28 cellular contexts compared by ENCODE assay signal in the genomic region with DNA sequence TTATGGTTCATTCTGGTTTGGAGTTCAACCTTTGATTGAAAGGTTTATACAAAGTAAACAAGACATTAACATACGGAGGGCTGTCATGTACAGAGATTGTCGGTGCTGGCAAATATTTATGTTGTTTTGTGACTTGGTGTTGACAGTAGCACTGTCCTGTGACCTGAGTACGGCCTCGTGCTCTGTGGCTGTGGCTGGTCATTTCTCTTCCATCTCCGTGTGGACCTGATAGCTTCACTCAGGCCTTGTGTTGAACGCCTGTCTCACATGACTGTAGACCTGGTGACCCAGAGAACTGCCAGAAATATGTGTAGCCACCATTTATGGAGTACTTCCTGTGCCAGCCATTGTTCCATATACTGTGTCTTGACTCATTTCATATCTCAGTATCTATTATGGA.
A peak's percentile ranks its signal among the peaks of the same experiment; 100 is the strongest.
DNase-seq lines count a peak whose midpoint lies in the region; ATAC-seq, FAIRE-seq and TF ChIP-seq lines count a peak whose summit lies in the region.
"Had no signal": no experiment of that assay in that cellular context is flagged by ENCODE, and none has a peak within 500 bp of the region (broad histone marks: within the 10 kb centered on the region; RNA-seq: fewer than 3 reads in every experiment).

No MANE protein-coding gene starts in this region.

- no peaks in the 10 kb centered on the region for H3K4me1 ChIP-seq in right cardiac atrium (ENCODE audit: control insufficient read depth, insufficient read depth, low read length)
- H3K4me1 ChIP-seq: heart left ventricle, left lung had no signal

- no peak overlapping the region for H3K4me3 Mint-ChIP-seq in stimulated activated effector memory CD8-positive, alpha-beta T cell treated with anti-CD3 and anti-CD28 coated beads, Interleukin-12 subunit alpha, Interleukin-12 subunit beta, amount 100 ng/mL, for 72 hours
- H3K4me3 Mint-ChIP-seq: activated CD4-positive, alpha-beta T cell treated with anti-CD3 and anti-CD28 coated beads, Interleukin-2, amount 10 ng/mL, durations not matched to agents 7 days and 5 days; CD4-positive, alpha-beta memory T cell; mesothelial cell of epicardium; neural crest cell; stimulated activated memory B cell treated with anti-CD40 and anti-IgM and Interleukin-4, amounts not matched to agents 10 μg/mL and 1 μg/mL and 100 μg/mL, for 72 hours; T-helper 17 cell had no signal

- POLR2A ChIA-PET in HEK293T (lab: Yijun Ruan, JAX) = no interaction called here

- FAIRE-seq in H54 (lab: Jason Lieb, UNC) = no peak
- FAIRE-seq: bronchial epithelial cell, endothelial cell of umbilical vein had no signal

- H3K27ac ChIP-seq in right cardiac atrium (ENCODE audit: low read length) = no peak overlapping the region
- H3K27ac ChIP-seq: left lung, SK-N-MC, thoracic aorta had no signal

- H3K27me3 ChIP-seq in right cardiac atrium (ENCODE audit: control insufficient read depth, insufficient read depth) = no peaks in the 10 kb centered on the region
- H3K27me3 ChIP-seq: heart left ventricle, left lung had no signal

- peak overlapping the region; percentile 92 for H3K27ac Mint-ChIP-seq in stimulated activated effector memory CD8-positive, alpha-beta T cell treated with anti-CD3 and anti-CD28 coated beads, Interleukin-12 subunit alpha, Interleukin-12 subunit beta, amount 100 ng/mL, for 72 hours
- H3K27ac Mint-ChIP-seq: activated CD4-positive, alpha-beta T cell treated with anti-CD3 and anti-CD28 coated beads, Interleukin-2, amount 10 ng/mL, durations not matched to agents 7 days and 5 days; mesothelial cell of epicardium; T-helper 17 cell had no signal

- H3K9me3 ChIP-seq in right cardiac atrium (ENCODE audit: control insufficient read depth, low read length) = no peaks in the 10 kb centered on the region
- H3K9me3 ChIP-seq: heart left ventricle, left lung, thoracic aorta had no signal

- H3K4me3 ChIP-seq in right cardiac atrium (ENCODE audit: low read length) = no peak overlapping the region
- H3K4me3 ChIP-seq: heart left ventricle, left lung, SK-N-MC, thoracic aorta had no signal

- H3K9me3 Mint-ChIP-seq in stimulated activated effector memory CD8-positive, alpha-beta T cell treated with anti-CD3 and anti-CD28 coated beads, Interleukin-12 subunit alpha, Interleukin-12 subunit beta, amount 100 ng/mL, for 72 hours = no peaks in the 10 kb centered on the region
- H3K9me3 Mint-ChIP-seq: activated CD4-positive, alpha-beta T cell treated with anti-CD3 and anti-CD28 coated beads, Interleukin-2, amount 10 ng/mL, durations not matched to agents 7 days and 5 days; CD4-positive, alpha-beta memory T cell; mesothelial cell of epicardium; neural crest cell; stimulated activated memory B cell treated with anti-CD40 and anti-IgM and Interleukin-4, amounts not matched to agents 10 μg/mL and 1 μg/mL and 100 μg/mL, for 72 hours had no signal

- no peaks in the 10 kb centered on the region for H3K36me3 Mint-ChIP-seq in stimulated activated effector memory CD8-positive, alpha-beta T cell treated with anti-CD3 and anti-CD28 coated beads, Interleukin-12 subunit alpha, Interleukin-12 subunit beta, amount 100 ng/mL, for 72 hours
- H3K36me3 Mint-ChIP-seq: mesothelial cell of epicardium; stimulated activated memory B cell treated with anti-CD40 and anti-IgM and Interleukin-4, amounts not matched to agents 10 μg/mL and 1 μg/mL and 100 μg/mL, for 72 hours had no signal

- WGBS in right cardiac atrium = 72% methylated on average over 6 of the region's 6 CpGs

- intact Hi-C loops in left colon (cut with DNase I, micrococcal nuclease) = no loop called here
- intact Hi-C loops in right cardiac atrium (cut with DNase I) = no loop called here

- TF ChIP-seq POLR2A in H54 (IDR thresholded peaks at IDR 0.05; ENCODE audit: low read depth, low read length) = no peak

- no peak for DNase-seq in HEK293T (ENCODE audit: extremely low spot score)
- peak; percentile 19 for DNase-seq in NCI-H2081 treated with DMSO at 0.1 percent for 48 hours (lab: John Stamatoyannopoulos, UW)
- DNase-seq in left colon = no peak
- no peak for DNase-seq in stimulated activated effector memory CD8-positive, alpha-beta T cell treated with anti-CD3 and anti-CD28 coated beads, Interleukin-12 subunit alpha, Interleukin-12 subunit beta, amount 100 ng/mL, for 72 hours (ENCODE audit: low spot score in 2 of 2)
- no peak for DNase-seq in H54 (ENCODE audit: insufficient read length, low spot score)
- no peak for DNase-seq in activated effector memory CD4-positive, alpha-beta T cell treated with anti-CD3 and anti-CD28 coated beads, Interleukin-2, amount 50 U/mL, for 16 hours
- no peak for DNase-seq in right cardiac atrium
- DNase-seq: activated CD4-positive, alpha-beta T cell treated with anti-CD3 and anti-CD28 coated beads, Interleukin-2, amount 10 ng/mL, durations not matched to agents 7 days and 5 days; activated CD8-positive, alpha-beta memory T cell treated with anti-CD3 and anti-CD28 coated beads, Interleukin-2, amount 50 U/mL, for 48 hours; activated naive CD4-positive, alpha-beta T cell treated with Interleukin-2 at 50 U/mL for 16 hours; CD4-positive, alpha-beta memory T cell; cortex of kidney; DMS79; heart left ventricle; left lung; NCI-H1092 treated with DMSO at 0.1 percent for 48 hours; NCI-H524 treated with DMSO at 0.1 percent for 48 hours; posterior cingulate gyrus; RPMI8226; stimulated activated CD4-positive, alpha-beta T cell treated with anti-CD3 and anti-CD28 coated beads, Interleukin-1b, Interleukin-23, amount 100 ng/mL, for 48 hours; T-helper 17 cell had no signal

- ATAC-seq in left colon (peak; percentile 71), right cardiac atrium (no peak)
- no peak for ATAC-seq in stimulated activated effector memory CD8-positive, alpha-beta T cell treated with anti-CD3 and anti-CD28 coated beads, Interleukin-12 subunit alpha, Interleukin-12 subunit beta, amount 100 ng/mL, for 72 hours
- ATAC-seq: heart left ventricle; left lung; stimulated activated memory B cell treated with anti-CD40 and anti-IgM and Interleukin-4, amounts not matched to agents 10 μg/mL and 1 μg/mL and 100 μg/mL, for 72 hours; T-helper 17 cell had no signal

- CTCF ChIA-PET in HEK293T (lab: Yijun Ruan, JAX) = no interaction called here

- H3K4me1 Mint-ChIP-seq in stimulated activated effector memory CD8-positive, alpha-beta T cell treated with anti-CD3 and anti-CD28 coated beads, Interleukin-12 subunit alpha, Interleukin-12 subunit beta, amount 100 ng/mL, for 72 hours = peaks cover 26% of the 10 kb centered on the region
- H3K4me1 Mint-ChIP-seq: activated CD4-positive, alpha-beta T cell treated with anti-CD3 and anti-CD28 coated beads, Interleukin-2, amount 10 ng/mL, durations not matched to agents 7 days and 5 days; mesothelial cell of epicardium; neural crest cell had no signal

TF ChIP-seq in HEK293T, 16 proteins besides CTCF, POLR2A, EP300 and RAD21:
- TF ChIP-seq CTBP1 (IDR thresholded peaks at IDR 0.05; ENCODE audit: borderline replicate concordance) (no peak), PKNOX1 (IDR thresholded peaks at IDR 0.05) (peak; percentile 40; the same call in 1 of the 2 replicates), NFRKB (IDR thresholded peaks at IDR 0.05) (no peak), HDGF (IDR thresholded peaks at IDR 0.05; ENCODE audit: borderline replicate concordance) (no peak), L3MBTL2 (conservative IDR thresholded peaks at IDR 0.05) (no peak)
